ENCODE assay signal across 11 cellular contexts in the genomic region with DNA sequence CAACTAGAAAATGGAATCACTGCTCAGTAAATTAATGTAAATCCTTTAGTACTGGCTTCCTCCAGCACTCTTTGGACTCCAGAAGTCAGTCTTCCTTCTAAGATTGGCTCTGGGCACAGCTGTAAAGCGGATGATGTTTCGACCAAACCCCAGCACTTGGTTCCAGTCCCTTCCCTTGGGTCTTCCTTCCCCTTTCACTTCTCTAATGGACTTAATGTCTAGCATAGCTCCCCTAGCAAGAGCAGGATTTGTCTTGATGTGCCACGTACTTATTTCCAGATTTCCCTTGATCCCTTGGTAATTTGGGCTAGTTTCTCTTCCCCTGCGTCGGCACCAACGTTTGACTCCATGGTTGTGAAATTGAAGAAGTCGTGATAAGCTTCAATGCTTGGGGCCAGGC. TPM values are rescaled to one million over a fixed set of nuclear protein-coding genes. Genes with fewer than 3 reads are reported as not detected.
A peak's percentile ranks its signal among the peaks of the same experiment; 100 is the strongest.
DNase-seq lines count a peak whose midpoint lies in the region; ATAC-seq and TF ChIP-seq lines count a peak whose summit lies in the region.
"Had no signal": no experiment of that assay in that cellular context is flagged by ENCODE, and none has a peak within 500 bp of the region (broad histone marks: within the 10 kb centered on the region; RNA-seq: fewer than 3 reads in every experiment).

No MANE protein-coding gene starts in this region.

- H4K20me1 ChIP-seq in SU-DHL-6 (ENCODE audit: low read depth, low read length): peaks cover 2% of the 10 kb centered on the region; the same call in 1 of the 2 replicates

- H3K27ac ChIP-seq in left ventricle myocardium inferior (replicated peaks): no peak overlapping the region
- peak overlapping the region; percentile 86 for H3K27ac ChIP-seq in SU-DHL-6 (ENCODE audit: low read depth, low read length)
- H3K27ac ChIP-seq in tibial artery: peak overlapping the region; percentile 35 to 58

- H3K36me3 ChIP-seq in left ventricle myocardium inferior (no peaks in the 10 kb centered on the region), SU-DHL-6 (ENCODE audit: low read length) (no peaks in the 10 kb centered on the region), tibial artery (no peaks in the 10 kb centered on the region)
- H3K36me3 ChIP-seq: uterus had no signal

- H3K4me1 ChIP-seq in left ventricle myocardium inferior (no peaks in the 10 kb centered on the region), tibial artery (peaks cover 0 to 67% (median 17%) of the 10 kb centered on the region in 4 donors)
- H3K4me1 ChIP-seq: uterus had no signal

- no peak for TF ChIP-seq CTCF in left ventricle myocardium inferior (IDR thresholded peaks at IDR 0.05; ENCODE audit: borderline replicate concordance)
- TF ChIP-seq CTCF in SU-DHL-6 (IDR thresholded peaks at IDR 0.05; ENCODE audit: insufficient read depth, low read length, poor library complexity, severe bottlenecking): no peak
- no peak for TF ChIP-seq CTCF in tibial artery (IDR thresholded peaks at IDR 0.05)

- H2AFZ ChIP-seq in SU-DHL-6 (ENCODE audit: low read depth, low read length, severe bottlenecking): no peak overlapping the region

- H3K79me2 ChIP-seq in SU-DHL-6 (ENCODE audit: insufficient read depth, low read length): peaks cover 75% of the 10 kb centered on the region

- no peaks in the 10 kb centered on the region for H3K9me2 ChIP-seq in SU-DHL-6 (replicated peaks; ENCODE audit: insufficient read depth, low read length)

- H3K4me3 ChIP-seq in left ventricle myocardium inferior (no peak overlapping the region), SU-DHL-6 (ENCODE audit: insufficient read depth, low read length, poor library complexity, severe bottlenecking) (no peak overlapping the region), tibial artery (no peak overlapping the region)
- H3K4me3 ChIP-seq: uterus had no signal

- H3K9me3 ChIP-seq in left ventricle myocardium inferior (replicated peaks) (no peaks in the 10 kb centered on the region), SU-DHL-6 (ENCODE audit: insufficient read depth, low read length) (no peaks in the 10 kb centered on the region), tibial artery (no peaks in the 10 kb centered on the region)
- H3K9me3 ChIP-seq: uterus had no signal

- peaks cover 24% of the 10 kb centered on the region for H3F3A ChIP-seq in SU-DHL-6 (ENCODE audit: insufficient read depth)

- no peak overlapping the region for H3K9ac ChIP-seq in SU-DHL-6 (ENCODE audit: low read length)

- ATAC-seq in left ventricle myocardium superior (peak; percentile 51), HG02938 (IDR thresholded peaks at IDR 0.05; ENCODE audit: unreplicated experiment) (peak; percentile 40), HG02973 (IDR thresholded peaks at IDR 0.05; ENCODE audit: unreplicated experiment) (no peak)

- DNase-seq in left ventricle myocardium superior (no peak), left ventricle myocardium inferior (no peak), tibial artery (no peak), NCI-H2029 treated with DMSO at 0.1 percent for 48 hours (lab: John Stamatoyannopoulos, UW) (no peak), HPDE6-E6E7 (ENCODE audit: extremely low spot score) (no peak)
- DNase-seq: NCI-H446, posterior cingulate gyrus, uterus had no signal

- intact Hi-C loops in left ventricle myocardium superior (cut with micrococcal nuclease) (no loop called here), left ventricle myocardium inferior (cut with micrococcal nuclease) (no loop called here), tibial artery (cut with DNase I; ENCODE audit: low total_unique reads) (no loop called here)

- H3K4me2 ChIP-seq in SU-DHL-6 (ENCODE audit: low read depth, low read length, poor library complexity, severe bottlenecking): peak overlapping the region; percentile 75

- H3K27me3 ChIP-seq in left ventricle myocardium inferior (ENCODE audit: low read depth) (no peaks in the 10 kb centered on the region), SU-DHL-6 (ENCODE audit: low read length) (no peaks in the 10 kb centered on the region), tibial artery (no peaks in the 10 kb centered on the region)
- H3K27me3 ChIP-seq: uterus had no signal

RNA-seq across cellular contexts. Expression of a gene that starts 28.3 kb away (rescaled TPM):
- total RNA-seq in left ventricle myocardium superior: 1.8 TPM
- total RNA-seq in left ventricle myocardium inferior: 1.1 TPM
